In the genomic region with DNA sequence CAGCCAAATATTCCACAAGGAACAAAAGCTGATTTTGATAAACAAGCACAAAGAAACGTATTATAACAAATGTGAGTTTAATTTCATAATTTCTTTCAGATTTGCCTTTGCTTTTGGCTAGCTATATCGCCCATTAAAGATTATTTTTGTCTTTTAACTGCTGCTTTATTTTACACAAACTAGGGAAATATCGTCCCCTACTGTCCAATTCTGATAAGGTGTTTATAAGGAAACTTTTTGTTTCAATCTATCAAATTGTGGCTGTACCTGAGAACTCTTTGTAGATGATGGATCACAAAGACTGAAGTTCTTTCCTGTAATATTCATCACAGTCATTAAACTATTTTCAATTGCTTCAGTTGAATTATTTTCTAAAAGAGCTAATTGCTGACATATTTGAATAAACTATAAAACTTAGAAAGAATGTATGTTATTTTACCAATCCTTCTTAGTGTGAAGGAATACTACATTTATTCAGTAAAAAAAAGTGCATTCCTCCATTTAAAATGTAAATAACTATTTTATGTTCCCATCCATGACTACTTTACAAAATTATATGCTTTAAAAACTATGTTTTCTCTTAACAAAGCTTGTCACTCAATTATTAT, we compare ENCODE assay signal across 9 cellular contexts.
A peak's percentile ranks its signal among the peaks of the same experiment; 100 is the strongest.
DNase-seq lines count a peak whose midpoint lies in the region; ATAC-seq and TF ChIP-seq lines count a peak whose summit lies in the region.
"Had no signal": no experiment of that assay in that cellular context is flagged by ENCODE, and none has a peak within 500 bp of the region (broad histone marks: within the 10 kb centered on the region; RNA-seq: fewer than 3 reads in every experiment).

No MANE protein-coding gene starts in this region.

- H3K9ac ChIP-seq in endodermal cell (ENCODE audit: extremely low read depth, low read length, poor library complexity, severe bottlenecking): no peak overlapping the region

- no peaks in the 10 kb centered on the region for H3K4me1 ChIP-seq in endodermal cell (ENCODE audit: control insufficient read depth, insufficient read depth, low read length)

- H3K36me3 ChIP-seq in endodermal cell (ENCODE audit: control insufficient read depth, insufficient read depth, low read length): no peaks in the 10 kb centered on the region

- no peak overlapping the region for H3K4me3 ChIP-seq in endodermal cell (ENCODE audit: low read length)

- no peaks in the 10 kb centered on the region for H3K27me3 ChIP-seq in endodermal cell (ENCODE audit: control insufficient read depth, insufficient read depth, low read length, poor library complexity, severe bottlenecking)

- no peak for ATAC-seq in HG03025 (IDR thresholded peaks at IDR 0.05; ENCODE audit: low FRiP score, unreplicated experiment)
- no peak for ATAC-seq in natural killer cell

- DNase-seq in NCI-H510A treated with DMSO at 0.1 percent for 48 hours (lab: John Stamatoyannopoulos, UW) (peak; percentile 47), NCI-H510A (lab: John Stamatoyannopoulos, UW) (no peak), NCI-H69 (lab: John Stamatoyannopoulos, UW) (peak; percentile 87), endodermal cell (no peak), superior temporal gyrus (ENCODE audit: extremely low spot score) (peak; percentile 25), natural killer cell (no peak)
- no peak for DNase-seq in central memory CD4-positive, alpha-beta T cell
- DNase-seq: activated T-cell treated with anti-CD3 and anti-CD28 coated beads, Interleukin-2, amount 50 U/mL, for 24 hours had no signal

- H3K9me3 ChIP-seq in endodermal cell (ENCODE audit: control insufficient read depth, low read length): no peaks in the 10 kb centered on the region

- no peak overlapping the region for H3K27ac Mint-ChIP-seq in endodermal cell
- H3K27ac Mint-ChIP-seq in natural killer cell: no peak overlapping the region
- H3K27ac Mint-ChIP-seq: activated T-cell treated with anti-CD3 and anti-CD28 coated beads, Interleukin-2, amount 50 U/mL, for 24 hours had no signal

- no peak overlapping the region for H3K27ac ChIP-seq in endodermal cell (ENCODE audit: low read depth, low read length)

- H3K27me3 Mint-ChIP-seq in endodermal cell (ENCODE audit: insufficient read depth): no peaks in the 10 kb centered on the region
- no peaks in the 10 kb centered on the region for H3K27me3 Mint-ChIP-seq in natural killer cell (ENCODE audit: low read depth in 2 of 2)
- H3K27me3 Mint-ChIP-seq: activated T-cell treated with anti-CD3 and anti-CD28 coated beads, Interleukin-2, amount 50 U/mL, for 24 hours had no signal

- 57 to 100% methylated on average over 1 to 3 of the region's 3 CpGs for WGBS in endodermal cell (ENCODE audit: insufficient coverage in 1 of 2, insufficient read length in 1 of 2), 2 experiments

- TF ChIP-seq CTCF in endodermal cell (conservative IDR thresholded peaks at IDR 0.05): peak; percentile 81
- no peak for TF ChIP-seq CTCF in natural killer cell (IDR thresholded peaks at IDR 0.05)

- no peak overlapping the region for H3K4me3 Mint-ChIP-seq in endodermal cell
- no peak overlapping the region for H3K4me3 Mint-ChIP-seq in natural killer cell
- H3K4me3 Mint-ChIP-seq: activated T-cell treated with anti-CD3 and anti-CD28 coated beads, Interleukin-2, amount 50 U/mL, for 24 hours had no signal

- H3K36me3 Mint-ChIP-seq in endodermal cell (ENCODE audit: low read depth) (no peaks in the 10 kb centered on the region), natural killer cell (no peaks in the 10 kb centered on the region)

- peaks cover 3% of the 10 kb centered on the region for H3K4me1 Mint-ChIP-seq in endodermal cell
- no peaks in the 10 kb centered on the region for H3K4me1 Mint-ChIP-seq in natural killer cell

- H3K9me3 Mint-ChIP-seq in endodermal cell: no peaks in the 10 kb centered on the region
- peaks cover 0 to 5% of the 10 kb centered on the region in 2 donors for H3K9me3 Mint-ChIP-seq in natural killer cell
- H3K9me3 Mint-ChIP-seq: activated T-cell treated with anti-CD3 and anti-CD28 coated beads, Interleukin-2, amount 50 U/mL, for 24 hours had no signal

- intact Hi-C loops in natural killer cell (cut with micrococcal nuclease): no loop called here

Comparison
In these comparisons a context has a peak if more than half of its experiments do, and no peak if none do; other contexts are left out.
1. DNase-seq: peak in NCI-H510A treated with DMSO at 0.1 percent for 48 hours (single experiment), NCI-H69 (single experiment) and superior temporal gyrus (single experiment); none in NCI-H510A (single experiment), endodermal cell (single experiment), central memory CD4-positive, alpha-beta T cell (single experiment) and natural killer cell (single experiment).